ENCODE assay signal across 11 cellular contexts in genomic region chr2:152505495-152505906, GRCh38.
DNase-seq lines count a peak whose midpoint lies in the region; ATAC-seq and TF ChIP-seq lines count a peak whose summit lies in the region.
"Had no signal": no experiment of that assay in that cellular context is flagged by ENCODE, and none has a peak within 500 bp of the region (broad histone marks: within the 10 kb centered on the region; RNA-seq: fewer than 3 reads in every experiment).

No MANE protein-coding gene starts in this region.

- no peaks in the 10 kb centered on the region for H3K27me3 ChIP-seq in mammary epithelial cell (ENCODE audit: insufficient read depth, low read length)
- no peaks in the 10 kb centered on the region for H3K27me3 ChIP-seq in tibial nerve
- H3K27me3 ChIP-seq in CD8-positive, alpha-beta T cell (ENCODE audit: insufficient read depth, low read length): no peaks in the 10 kb centered on the region
- H3K27me3 ChIP-seq: sigmoid colon, thyroid gland had no signal

- peaks cover 86% of the 10 kb centered on the region for H3K79me2 ChIP-seq in mammary epithelial cell (ENCODE audit: insufficient read depth, low read length)

- H3K9me3 ChIP-seq in mammary epithelial cell (replicated peaks; ENCODE audit: insufficient read depth, low read length) (no peaks in the 10 kb centered on the region), tibial nerve (no peaks in the 10 kb centered on the region)
- H3K9me3 ChIP-seq in CD8-positive, alpha-beta T cell (ENCODE audit: low read length): no peaks in the 10 kb centered on the region
- H3K9me3 ChIP-seq: sigmoid colon, thyroid gland had no signal

- WGBS in mammary epithelial cell (ENCODE audit: low coverage, missing lambda C conversion rate): 82% methylated on average over 9 of the region's 9 CpGs
- 36 to 46% methylated on average over 9 of the region's 9 CpGs for WGBS in tibial nerve, 2 donors

- no peak overlapping the region for H3K4me2 ChIP-seq in mammary epithelial cell (ENCODE audit: insufficient read depth, low read depth, low read length)

- no peak for TF ChIP-seq POLR2A in tibial nerve (IDR thresholded peaks at IDR 0.05)

- peak; percentile 52 for DNase-seq in mammary epithelial cell
- peak; percentile 70 for DNase-seq in kidney glomerular epithelial cell (lab: John Stamatoyannopoulos, UW)
- DNase-seq in tibial nerve (ENCODE audit: low spot score in 2 of 2): peak in 1 of 2 donors; percentile 57
- no peak for DNase-seq in activated CD4-positive, alpha-beta T cell treated with anti-CD3 and anti-CD28 coated beads, Interleukin-2, amount 10 ng/mL, durations not matched to agents 7 days and 5 days
- no peak for DNase-seq in CD8-positive, alpha-beta T cell
- DNase-seq: activated CD4-positive, alpha-beta T cell treated with anti-CD3 and anti-CD28 coated beads for 4 hours; NCI-H2227 treated with DMSO at 0.1 percent for 48 hours; sigmoid colon had no signal

- no peaks in the 10 kb centered on the region for H3K9me3 Mint-ChIP-seq in activated CD4-positive, alpha-beta T cell treated with anti-CD3 and anti-CD28 coated beads, Interleukin-2, amount 10 ng/mL, durations not matched to agents 7 days and 5 days
- no peaks in the 10 kb centered on the region for H3K9me3 Mint-ChIP-seq in CD8-positive, alpha-beta T cell

- in situ Hi-C loops in mammary epithelial cell (cut with MboI; ENCODE audit: low sequenced_read_pairs in 2 of 2): no loop called here

- H3K36me3 ChIP-seq in mammary epithelial cell (ENCODE audit: insufficient read depth, low read length) (no peaks in the 10 kb centered on the region), tibial nerve (no peaks in the 10 kb centered on the region)
- no peaks in the 10 kb centered on the region for H3K36me3 ChIP-seq in CD8-positive, alpha-beta T cell (ENCODE audit: insufficient read depth, low read length)
- H3K36me3 ChIP-seq: sigmoid colon, thyroid gland had no signal

- CTCF ChIA-PET in mammary epithelial cell (lab: Charles Lee; ENCODE audit: low non-redundant PET): no interaction called here
- CTCF ChIA-PET in activated CD4-positive, alpha-beta T cell treated with anti-CD3 and anti-CD28 coated beads, Interleukin-2, amount 10 ng/mL, durations not matched to agents 7 days and 5 days (lab: Charles Lee): no interaction called here
- CTCF ChIA-PET in CD8-positive, alpha-beta T cell (lab: Charles Lee): no interaction called here

- H3K9ac ChIP-seq in mammary epithelial cell (ENCODE audit: insufficient read depth, low read length): no peak overlapping the region

- TF ChIP-seq EP300 in tibial nerve (IDR thresholded peaks at IDR 0.05): peak in 1 of 2 donors; percentile 74

- H2AFZ ChIP-seq in mammary epithelial cell (ENCODE audit: low read depth, low read length): no peak overlapping the region

- no peaks in the 10 kb centered on the region for H4K20me1 ChIP-seq in mammary epithelial cell (ENCODE audit: insufficient read depth, low read length)

- H3K4me1 Mint-ChIP-seq in activated CD4-positive, alpha-beta T cell treated with anti-CD3 and anti-CD28 coated beads, Interleukin-2, amount 10 ng/mL, durations not matched to agents 7 days and 5 days: peaks cover 6% of the 10 kb centered on the region
- H3K4me1 Mint-ChIP-seq in CD8-positive, alpha-beta T cell (ENCODE audit: low read depth): no peaks in the 10 kb centered on the region

- no TSS peak for BruUV-seq in mammary epithelial cell (replicated peaks; lab: Mats Ljungman, UMichigan)

- H3K27ac Mint-ChIP-seq in activated CD4-positive, alpha-beta T cell treated with anti-CD3 and anti-CD28 coated beads, Interleukin-2, amount 10 ng/mL, durations not matched to agents 7 days and 5 days: no peak overlapping the region
- H3K27ac Mint-ChIP-seq in CD8-positive, alpha-beta T cell: no peak overlapping the region

- no peaks in the 10 kb centered on the region for H3K27me3 Mint-ChIP-seq in activated CD4-positive, alpha-beta T cell treated with anti-CD3 and anti-CD28 coated beads, Interleukin-2, amount 10 ng/mL, durations not matched to agents 7 days and 5 days
- H3K27me3 Mint-ChIP-seq in CD8-positive, alpha-beta T cell (ENCODE audit: low read depth): peaks cover 9% of the 10 kb centered on the region

- H3K4me1 ChIP-seq in mammary epithelial cell (ENCODE audit: insufficient read depth, low read length) (peaks cover 44% of the 10 kb centered on the region), tibial nerve (peaks cover 0 to 74% (median 22%) of the 10 kb centered on the region in 4 donors)
- no peaks in the 10 kb centered on the region for H3K4me1 ChIP-seq in CD8-positive, alpha-beta T cell (ENCODE audit: insufficient read depth, low read length)

- no peak overlapping the region for H3K4me3 Mint-ChIP-seq in activated CD4-positive, alpha-beta T cell treated with anti-CD3 and anti-CD28 coated beads, Interleukin-2, amount 10 ng/mL, durations not matched to agents 7 days and 5 days
- no peak overlapping the region for H3K4me3 Mint-ChIP-seq in CD8-positive, alpha-beta T cell

- no peak overlapping the region for H3K4me3 ChIP-seq in mammary epithelial cell (replicated peaks in 1 of 3; ENCODE audit: insufficient read depth in 1 of 3, low read depth in 2 of 3, low read length in 3 of 3)
- no peak overlapping the region for H3K4me3 ChIP-seq in tibial nerve
- H3K4me3 ChIP-seq in CD8-positive, alpha-beta T cell (ENCODE audit: low read depth, low read length): no peak overlapping the region
- H3K4me3 ChIP-seq: sigmoid colon, thyroid gland had no signal

- dilution Hi-C loops in mammary epithelial cell (cut with HindIII; ENCODE audit: low sequenced_read_pairs): no loop called here

- ATAC-seq in HG03432 (IDR thresholded peaks at IDR 0.05; ENCODE audit: unreplicated experiment) (peak; percentile 46), HG02763 (IDR thresholded peaks at IDR 0.05; ENCODE audit: unreplicated experiment) (no peak)
- ATAC-seq in CD8-positive, alpha-beta T cell: no peak

- intact Hi-C loops in mammary epithelial cell (cut with micrococcal nuclease): loop anchor here (5.0 kb wide), 1 partner anchor 58 kb away; no protein-coding TSS in a partner anchor
- intact Hi-C loops in CD8-positive, alpha-beta T cell (cut with DNase I, micrococcal nuclease): no loop called here

- H3K36me3 Mint-ChIP-seq in activated CD4-positive, alpha-beta T cell treated with anti-CD3 and anti-CD28 coated beads, Interleukin-2, amount 10 ng/mL, durations not matched to agents 7 days and 5 days (ENCODE audit: low read depth): no peaks in the 10 kb centered on the region
- H3K36me3 Mint-ChIP-seq in CD8-positive, alpha-beta T cell: no peaks in the 10 kb centered on the region

- POLR2A ChIA-PET in activated CD4-positive, alpha-beta T cell treated with anti-CD3 and anti-CD28 coated beads, Interleukin-2, amount 10 ng/mL, durations not matched to agents 7 days and 5 days (lab: Charles Lee): no interaction called here
- POLR2A ChIA-PET in CD8-positive, alpha-beta T cell (lab: Charles Lee): no interaction called here

- TF ChIP-seq CTCF in mammary epithelial cell (conservative IDR thresholded peaks at IDR 0.05 in 1 of 2, IDR thresholded peaks at IDR 0.05 in 1 of 2; ENCODE audit: extremely low read depth in 1 of 2, insufficient read depth in 1 of 2, low read depth in 1 of 2, low read length in 2 of 2) (no peak), tibial nerve (IDR thresholded peaks at IDR 0.05) (no peak)
- no peak for TF ChIP-seq CTCF in CD8-positive, alpha-beta T cell (IDR thresholded peaks at IDR 0.05)

- peak overlapping the region; percentile 74 for H3K27ac ChIP-seq in mammary epithelial cell (ENCODE audit: insufficient read depth, low read depth, low read length)
- H3K27ac ChIP-seq in tibial nerve: peak overlapping the region; percentile 13 to 92 (median 62)
- H3K27ac ChIP-seq in CD8-positive, alpha-beta T cell (ENCODE audit: low read depth, low read length): no peak overlapping the region
- H3K27ac ChIP-seq: sigmoid colon, thyroid gland had no signal

Comparison
In these comparisons a context has a peak if more than half of its experiments do, and no peak if none do; other contexts are left out.
1. DNase-seq: peak in mammary epithelial cell (single experiment) and kidney glomerular epithelial cell (single experiment); none in activated CD4-positive, alpha-beta T cell treated with anti-CD3 and anti-CD28 coated beads, Interleukin-2, amount 10 ng/mL, durations not matched to agents 7 days and 5 days (single experiment) and CD8-positive, alpha-beta T cell (0 of 7).